ENCODE assay signal across 15 cellular contexts in the genomic region with DNA sequence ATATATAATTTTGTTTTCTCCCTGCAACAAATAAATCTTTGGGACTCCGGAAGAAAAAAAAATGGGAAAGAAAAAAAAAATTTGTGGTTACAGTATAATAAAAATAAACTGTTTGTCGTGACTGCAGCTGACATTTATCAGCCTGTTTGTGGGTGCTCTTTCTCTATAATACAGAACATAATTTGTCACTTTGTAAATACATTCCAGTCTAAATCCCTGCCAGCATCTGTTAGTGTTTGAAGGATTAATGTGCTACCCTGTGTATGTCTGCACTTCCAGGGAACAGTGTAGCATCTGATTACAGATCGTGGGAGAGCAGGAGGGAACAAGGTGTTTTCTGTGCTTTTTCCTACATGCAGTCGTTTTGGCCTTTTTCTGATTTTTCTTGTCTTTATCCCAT.
DNase-seq lines count a peak whose midpoint lies in the region; ATAC-seq and TF ChIP-seq lines count a peak whose summit lies in the region.
"Had no signal": no experiment of that assay in that cellular context is flagged by ENCODE, and none has a peak within 500 bp of the region (broad histone marks: within the 10 kb centered on the region; RNA-seq: fewer than 3 reads in every experiment).

No MANE protein-coding gene starts in this region.

- no peak for ATAC-seq in GM21717 (IDR thresholded peaks at IDR 0.05; ENCODE audit: unreplicated experiment)

- H3K4me3 Mint-ChIP-seq in activated naive CD4-positive, alpha-beta T cell treated with anti-CD3 and anti-CD28 coated beads, Interleukin-2, amount 10 ng/mL, durations not matched to agents 7 days and 5 days, result no peak overlapping the region

- H3K36me3 Mint-ChIP-seq in activated naive CD4-positive, alpha-beta T cell treated with anti-CD3 and anti-CD28 coated beads, Interleukin-2, amount 10 ng/mL, durations not matched to agents 7 days and 5 days, result no peaks in the 10 kb centered on the region

- H3K27ac Mint-ChIP-seq in activated naive CD4-positive, alpha-beta T cell treated with anti-CD3 and anti-CD28 coated beads, Interleukin-2, amount 10 ng/mL, durations not matched to agents 7 days and 5 days, result no peak overlapping the region

- peak; percentile 11 for DNase-seq in H4 (ENCODE audit: low spot score)
- peak; percentile 83 for DNase-seq in NCI-H82 treated with DMSO at 0.1 percent for 48 hours (lab: John Stamatoyannopoulos, UW; ENCODE audit: unreplicated experiment)
- DNase-seq in fibroblast of villous mesenchyme (ENCODE audit: low read depth), result peak; percentile 84
- DNase-seq in retina, result peak; percentile 0
- DNase-seq in HPDE6-E6E7 (ENCODE audit: extremely low spot score), result no peak
- no peak for DNase-seq in activated naive CD4-positive, alpha-beta T cell treated with anti-CD3 and anti-CD28 coated beads, Interleukin-2, amount 10 ng/mL, durations not matched to agents 7 days and 5 days
- DNase-seq in EL, result no peak
- DNase-seq: C1 segment of cervical spinal cord, DMS 273 treated with DMSO at 0.1 percent for 48 hours, GF-D8, NCI-H187 treated with DMSO at 0.1 percent for 48 hours, NCI-H446 treated with DMSO at 0.1 percent for 48 hours, NCI-H774, Right ventricle myocardium superior had no signal

- no peak overlapping the region for H3K4me3 ChIP-seq in fibroblast of villous mesenchyme (ENCODE audit: low read depth, low read length)

- no peaks in the 10 kb centered on the region for H3K4me1 Mint-ChIP-seq in activated naive CD4-positive, alpha-beta T cell treated with anti-CD3 and anti-CD28 coated beads, Interleukin-2, amount 10 ng/mL, durations not matched to agents 7 days and 5 days

- no peak for TF ChIP-seq CTCF in fibroblast of villous mesenchyme (IDR thresholded peaks at IDR 0.05; ENCODE audit: insufficient read depth, low read depth, low read length)

- no peaks in the 10 kb centered on the region for H3K9me3 Mint-ChIP-seq in activated naive CD4-positive, alpha-beta T cell treated with anti-CD3 and anti-CD28 coated beads, Interleukin-2, amount 10 ng/mL, durations not matched to agents 7 days and 5 days

- H3K27me3 Mint-ChIP-seq in activated naive CD4-positive, alpha-beta T cell treated with anti-CD3 and anti-CD28 coated beads, Interleukin-2, amount 10 ng/mL, durations not matched to agents 7 days and 5 days, result no peaks in the 10 kb centered on the region

- CTCF ChIA-PET in activated naive CD4-positive, alpha-beta T cell treated with anti-CD3 and anti-CD28 coated beads, Interleukin-2, amount 10 ng/mL, durations not matched to agents 7 days and 5 days (lab: Charles Lee), result no interaction called here

Comparison
In these comparisons a context has a peak if more than half of its experiments do, and no peak if none do; other contexts are left out.
1. DNase-seq: peak in H4 (single experiment), NCI-H82 treated with DMSO at 0.1 percent for 48 hours (single experiment), fibroblast of villous mesenchyme (single experiment) and retina (single experiment); none in HPDE6-E6E7 (single experiment), activated naive CD4-positive, alpha-beta T cell treated with anti-CD3 and anti-CD28 coated beads, Interleukin-2, amount 10 ng/mL, durations not matched to agents 7 days and 5 days (single experiment) and EL (single experiment).